ENCODE assay signal across 23 cellular contexts in the genomic region with DNA sequence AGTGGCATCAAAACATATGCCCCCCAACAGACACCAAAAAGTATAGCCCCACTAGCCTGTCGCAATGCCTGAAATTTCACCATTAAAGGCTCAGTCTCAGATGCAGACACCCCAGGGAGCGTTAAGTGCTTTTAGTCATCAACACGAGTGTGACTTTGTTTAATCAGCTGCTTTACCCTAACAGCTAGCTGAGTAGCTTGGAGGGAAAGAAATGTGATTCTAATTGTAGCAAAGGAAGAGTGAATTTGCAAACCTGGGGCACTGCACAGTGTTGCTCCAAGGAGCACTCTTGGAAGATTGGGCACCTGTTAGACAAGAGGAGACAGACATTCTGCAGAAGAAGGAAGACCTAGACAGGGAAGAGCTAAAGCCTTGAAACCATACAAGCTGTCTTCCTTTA.
A peak's percentile ranks its signal among the peaks of the same experiment; 100 is the strongest.
DNase-seq lines count a peak whose midpoint lies in the region; ATAC-seq and TF ChIP-seq lines count a peak whose summit lies in the region.
"Had no signal": no experiment of that assay in that cellular context is flagged by ENCODE, and none has a peak within 500 bp of the region (broad histone marks: within the 10 kb centered on the region; RNA-seq: fewer than 3 reads in every experiment).

No MANE protein-coding gene starts in this region.

- ATAC-seq in HG02973 (IDR thresholded peaks at IDR 0.05; ENCODE audit: unreplicated experiment) = no peak

- H3K36me3 ChIP-seq in adrenal gland (replicated peaks in 1 of 2) = no peaks in the 10 kb centered on the region
- H3K36me3 ChIP-seq: neutrophil, right atrium auricular region, WERI-Rb-1 had no signal

- TF ChIP-seq CTCF in adrenal gland (IDR thresholded peaks at IDR 0.05) = no peak

- H3K4me3 ChIP-seq in adrenal gland = no peak overlapping the region
- H3K4me3 ChIP-seq: right atrium auricular region had no signal

- peak; percentile 77 for DNase-seq in COR-L47 (lab: John Stamatoyannopoulos, UW)
- peak; percentile 83 for DNase-seq in NCI-H128 (lab: John Stamatoyannopoulos, UW; ENCODE audit: unreplicated experiment)
- peak; percentile 98 for DNase-seq in NCI-H2107 treated with DMSO at 0.1 percent for 48 hours (lab: John Stamatoyannopoulos, UW; ENCODE audit: unreplicated experiment)
- peak; percentile 41 for DNase-seq in SHP77 treated with DMSO at 0.1 percent for 48 hours (lab: John Stamatoyannopoulos, UW)
- DNase-seq in OCI-M1 (lab: John Stamatoyannopoulos, UW) = no peak
- no peak for DNase-seq in adrenal gland
- DNase-seq in OCI-M2 (lab: John Stamatoyannopoulos, UW; ENCODE audit: unreplicated experiment) = no peak
- DNase-seq: ACHN; activated CD4-positive, alpha-beta memory T cell treated with anti-CD3 and anti-CD28 coated beads for 36 hours; activated naive CD4-positive, alpha-beta T cell treated with Interleukin-2 at 50 U/mL for 16 hours; activated T-cell treated with anti-CD3 and anti-CD28 coated beads, Interleukin-2, amount 50 U/mL, for 24 hours; DMS 273 treated with DMSO at 0.1 percent for 48 hours; HCEC 1CT; IMR-90; NCI-H524 treated with DMSO at 0.1 percent for 48 hours; SIG-M5; substantia nigra; T-helper 2 cell; WERI-Rb-1 had no signal

- peaks cover 14% of the 10 kb centered on the region for H3K27me3 ChIP-seq in adrenal gland
- H3K27me3 ChIP-seq: neutrophil, right atrium auricular region had no signal

- intact Hi-C loops in adrenal gland (cut with DNase I) = no loop called here

- H3K27ac ChIP-seq in adrenal gland = no peak overlapping the region
- H3K27ac ChIP-seq: C4-2B, neutrophil, right atrium auricular region, WERI-Rb-1 had no signal

- 48 to 74% (median 61%) methylated on average over 3 of the region's 3 CpGs for WGBS in adrenal gland, 4 donors

- no peaks in the 10 kb centered on the region for H3K4me1 ChIP-seq in adrenal gland (replicated peaks in 1 of 2)
- H3K4me1 ChIP-seq: right atrium auricular region had no signal

- no peak for TF ChIP-seq POLR2A in adrenal gland (IDR thresholded peaks at IDR 0.05)

- H3K9me3 ChIP-seq in adrenal gland (replicated peaks in 1 of 3) = no peaks in the 10 kb centered on the region
- H3K9me3 ChIP-seq: neutrophil, right atrium auricular region had no signal

Comparison
In these comparisons a context has a peak if more than half of its experiments do, and no peak if none do; other contexts are left out.
1. DNase-seq: peak in COR-L47 (single experiment), NCI-H128 (single experiment), NCI-H2107 treated with DMSO at 0.1 percent for 48 hours (single experiment) and SHP77 treated with DMSO at 0.1 percent for 48 hours (single experiment); none in OCI-M1 (single experiment), adrenal gland (0 of 7) and OCI-M2 (single experiment).